In genomic region chr6:155527443-155527842, GRCh38 we compare ENCODE assay signal across 34 cellular contexts.
"Had no signal": no experiment of that assay in that cellular context is flagged by ENCODE, and none has a peak within 500 bp of the region (broad histone marks: within the 10 kb centered on the region; RNA-seq: fewer than 3 reads in every experiment).

No MANE protein-coding gene starts in this region.

- H3K4me3 ChIP-seq: MG63, SJSA1 had no signal

- ATAC-seq: activated CD8-positive, alpha-beta memory T cell treated with anti-CD3 and anti-CD28 coated beads, Interleukin-2, amount 10 ng/mL, durations not matched to agents 7 days and 5 days; activated naive CD8-positive, alpha-beta T cell treated with anti-CD3 and anti-CD28 coated beads, Interleukin-2, amount 50 U/mL, for 24 hours; Panc1 had no signal

- H3K9me3 ChIP-seq: MG63, SJSA1, SK-N-SH had no signal

- H3K9ac ChIP-seq: SK-N-SH had no signal

- H3K9me3 Mint-ChIP-seq: activated B cell treated with CpG ODN at 0.5 μM for 24 hours; activated naive CD4-positive, alpha-beta T cell treated with anti-CD3 and anti-CD28 coated beads, Interleukin-2, amount 10 ng/mL, durations not matched to agents 7 days and 5 days had no signal

- H3K36me3 ChIP-seq: brain microvascular endothelial cell, MG63, SJSA1 had no signal

- H3K27me3 Mint-ChIP-seq: activated B cell treated with CpG ODN at 0.5 μM for 24 hours; activated CD8-positive, alpha-beta memory T cell treated with anti-CD3 and anti-CD28 coated beads, Interleukin-2, amount 10 ng/mL, durations not matched to agents 7 days and 5 days; activated naive CD4-positive, alpha-beta T cell treated with anti-CD3 and anti-CD28 coated beads, Interleukin-2, amount 10 ng/mL, durations not matched to agents 7 days and 5 days; activated naive CD8-positive, alpha-beta T cell; activated naive CD8-positive, alpha-beta T cell treated with anti-CD3 and anti-CD28 coated beads, Interleukin-2, amount 50 U/mL, for 24 hours had no signal

- H3K27ac ChIP-seq: SJSA1, VCaP had no signal

- DNase-seq: activated B cell treated with CpG ODN at 0.5 μM for 24 hours; activated CD4-positive, alpha-beta memory T cell treated with anti-CD3 and anti-CD28 coated beads, Interleukin-2, amount 10 ng/mL, durations not matched to agents 7 days and 5 days; activated CD4-positive, alpha-beta T cell treated with anti-CD3 and anti-CD28 coated beads for 1 hour; activated CD4-positive, alpha-beta T cell treated with anti-CD3 and anti-CD28 coated beads for 48 hours; activated CD8-positive, alpha-beta memory T cell treated with anti-CD3 and anti-CD28 coated beads for 24 hours; activated CD8-positive, alpha-beta memory T cell treated with anti-CD3 and anti-CD28 coated beads, Interleukin-2, amount 10 ng/mL, durations not matched to agents 7 days and 5 days; activated CD8-positive, alpha-beta memory T cell treated with anti-CD3 and anti-CD28 coated beads, Interleukin-2, amount 50 U/mL, for 48 hours; activated effector memory CD4-positive, alpha-beta T cell treated with Interleukin-2 at 50 U/mL for 16 hours; activated naive CD4-positive, alpha-beta T cell treated with anti-CD3 and anti-CD28 coated beads, Interleukin-2, amount 10 ng/mL, durations not matched to agents 7 days and 5 days; activated naive CD8-positive, alpha-beta T cell treated with anti-CD3 and anti-CD28 coated beads, Interleukin-2, amount 50 U/mL, for 24 hours; activated T-cell treated with anti-CD3 and anti-CD28 coated beads, Interleukin-2, amount 50 U/mL, for 48 hours; aorta; brain microvascular endothelial cell; central memory CD4-positive, alpha-beta T cell; Karpas-422; MG63; NCI-H1048; NCI-H1105 treated with DMSO at 0.1 percent for 48 hours; NCI-H1436; NCI-H1694; NCI-H1930; NCI-H2081 treated with DMSO at 0.1 percent for 48 hours; NCI-H226; NCI-H446 treated with DMSO at 0.1 percent for 48 hours; NCI-H524; NCI-H69; NCI-H82; SHP77 treated with DMSO at 0.1 percent for 48 hours; SK-N-SH had no signal

- H3K27ac Mint-ChIP-seq: activated B cell treated with CpG ODN at 0.5 μM for 24 hours; activated CD4-positive, alpha-beta memory T cell treated with anti-CD3 and anti-CD28 coated beads, Interleukin-2, amount 10 ng/mL, durations not matched to agents 7 days and 5 days; activated CD8-positive, alpha-beta memory T cell treated with anti-CD3 and anti-CD28 coated beads, Interleukin-2, amount 10 ng/mL, durations not matched to agents 7 days and 5 days; activated naive CD4-positive, alpha-beta T cell treated with anti-CD3 and anti-CD28 coated beads, Interleukin-2, amount 10 ng/mL, durations not matched to agents 7 days and 5 days; activated naive CD8-positive, alpha-beta T cell; activated naive CD8-positive, alpha-beta T cell treated with anti-CD3 and anti-CD28 coated beads, Interleukin-2, amount 50 U/mL, for 24 hours; T-helper 1 cell treated with Interleukin-12 subunit alpha and Interleukin-12 subunit beta and Interleukin-4 antibody, amounts not matched to agents 30 μg/mL and 1 μg/mL, for 36 hours had no signal

- H3K36me3 Mint-ChIP-seq: activated naive CD8-positive, alpha-beta T cell had no signal

- H3K4me3 Mint-ChIP-seq: activated B cell treated with CpG ODN at 0.5 μM for 24 hours; activated CD4-positive, alpha-beta memory T cell treated with anti-CD3 and anti-CD28 coated beads, Interleukin-2, amount 10 ng/mL, durations not matched to agents 7 days and 5 days; activated CD8-positive, alpha-beta memory T cell treated with anti-CD3 and anti-CD28 coated beads, Interleukin-2, amount 10 ng/mL, durations not matched to agents 7 days and 5 days; activated naive CD4-positive, alpha-beta T cell treated with anti-CD3 and anti-CD28 coated beads, Interleukin-2, amount 10 ng/mL, durations not matched to agents 7 days and 5 days; activated naive CD8-positive, alpha-beta T cell; activated naive CD8-positive, alpha-beta T cell treated with anti-CD3 and anti-CD28 coated beads, Interleukin-2, amount 50 U/mL, for 24 hours; T-helper 1 cell treated with Interleukin-12 subunit alpha and Interleukin-12 subunit beta and Interleukin-4 antibody, amounts not matched to agents 30 μg/mL and 1 μg/mL, for 36 hours had no signal
